ENCODE assay signal across 24 cellular contexts in the genomic region with DNA sequence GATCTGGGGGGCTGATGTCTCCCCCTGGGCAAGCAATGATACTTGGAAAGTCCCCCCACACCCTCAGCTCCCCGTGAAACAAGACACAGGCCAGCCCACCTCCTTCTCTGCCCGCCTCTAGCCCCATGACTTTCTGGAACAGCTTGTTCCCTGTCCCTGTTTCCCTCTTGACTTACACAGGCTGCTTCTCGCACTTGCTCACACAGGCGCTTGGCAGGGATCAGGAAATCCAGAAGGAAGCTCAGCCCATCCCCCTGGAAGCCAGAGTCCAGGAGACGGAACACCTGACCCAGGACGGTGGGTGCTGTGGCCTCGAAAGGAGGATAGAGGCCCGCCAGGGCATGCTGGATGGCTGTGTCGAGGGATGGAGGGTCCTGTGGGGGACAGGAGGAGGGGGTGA. TPM values are rescaled to one million over a fixed set of nuclear protein-coding genes. Genes with fewer than 3 reads are reported as not detected.
DNase-seq lines count a peak whose midpoint lies in the region; ATAC-seq, FAIRE-seq and TF ChIP-seq lines count a peak whose summit lies in the region.
"Had no signal": no experiment of that assay in that cellular context is flagged by ENCODE, and none has a peak within 500 bp of the region (broad histone marks: within the 10 kb centered on the region; RNA-seq: fewer than 3 reads in every experiment).

No MANE protein-coding gene starts in this region.

- FAIRE-seq in HTR-8/SVneo (lab: Jason Lieb, UNC): no peak
- FAIRE-seq: A549, endometrium had no signal

- ATAC-seq in esophagus mucosa: peak; percentile 14
- no peak for ATAC-seq in HG02938 (IDR thresholded peaks at IDR 0.05; ENCODE audit: unreplicated experiment)
- ATAC-seq: A549; activated T-cell treated with anti-CD3 and anti-CD28 coated beads, Interleukin-2, amount 50 U/mL, for 4 hours; HCT116 had no signal

- H3K27ac ChIP-seq in HL-60 (replicated peaks) (peak overlapping the region; percentile 61), layer of hippocampus (ENCODE audit: low read depth, low read length) (peak overlapping the region; percentile 48), rectal smooth muscle tissue (ENCODE audit: low read depth, low read length) (peak overlapping the region; percentile 79)
- H3K27ac ChIP-seq: A549; BLaER1 treated with 17β-estradiol and CSF1 and Interleukin-3, amounts not matched to agents 10 nM and 100 nM had no signal

- H3K9ac ChIP-seq in rectal smooth muscle tissue (ENCODE audit: low read length): no peak overlapping the region
- H3K9ac ChIP-seq: BLaER1 treated with 17β-estradiol and CSF1 and Interleukin-3, amounts not matched to agents 10 nM and 100 nM had no signal

- H3K4me3 ChIP-seq in HL-60 (replicated peaks; ENCODE audit: insufficient read depth, low read length) (no peak overlapping the region), rectal smooth muscle tissue (ENCODE audit: low read length) (no peak overlapping the region)
- H3K4me3 ChIP-seq: A549; BLaER1 treated with 17β-estradiol and CSF1 and Interleukin-3, amounts not matched to agents 10 nM and 100 nM had no signal

- H3K27me3 ChIP-seq in HL-60 (ENCODE audit: insufficient read depth, poor library complexity, severe bottlenecking): no peaks in the 10 kb centered on the region
- no peaks in the 10 kb centered on the region for H3K27me3 ChIP-seq in layer of hippocampus (ENCODE audit: control insufficient read depth, insufficient read depth, low read length)
- H3K27me3 ChIP-seq in rectal smooth muscle tissue (ENCODE audit: control insufficient read depth, insufficient read depth, low read length): no peaks in the 10 kb centered on the region
- H3K27me3 ChIP-seq: BLaER1 treated with 17β-estradiol and CSF1 and Interleukin-3, amounts not matched to agents 10 nM and 100 nM had no signal

- H3K36me3 ChIP-seq in rectal smooth muscle tissue (ENCODE audit: control insufficient read depth, insufficient read depth, low read length): peaks cover 5% of the 10 kb centered on the region
- H3K36me3 ChIP-seq: BLaER1 treated with 17β-estradiol and CSF1 and Interleukin-3, amounts not matched to agents 10 nM and 100 nM had no signal

- peaks cover 8% of the 10 kb centered on the region for H3K4me1 ChIP-seq in rectal smooth muscle tissue (ENCODE audit: control insufficient read depth, insufficient read depth, low read length)
- H3K4me1 ChIP-seq: A549; BLaER1 treated with 17β-estradiol and CSF1 and Interleukin-3, amounts not matched to agents 10 nM and 100 nM had no signal

- TF ChIP-seq CTCF in HL-60 (IDR thresholded peaks at IDR 0.05; ENCODE audit: insufficient read depth, low read length): no peak

- no peak for DNase-seq in HL-60 (ENCODE audit: low read depth in 1 of 2, low spot score in 1 of 2)
- DNase-seq in NCI-H128 (lab: John Stamatoyannopoulos, UW; ENCODE audit: unreplicated experiment): no peak
- DNase-seq in SHP77 treated with DMSO at 0.1 percent for 48 hours (lab: John Stamatoyannopoulos, UW): no peak
- DNase-seq in HTR-8/SVneo (ENCODE audit: insufficient read length, low spot score): no peak
- DNase-seq: activated CD4-positive, CD25-positive, alpha-beta regulatory T cell treated with anti-CD3 and anti-CD28 coated beads, Interleukin-2, amount 50 U/mL, for 72 hours; activated naive CD4-positive, alpha-beta T cell treated with anti-CD3 and anti-CD28 coated beads, Interleukin-2, amount 50 U/mL, for 16 hours; activated T-cell treated with anti-CD3 and anti-CD28 coated beads, Interleukin-2, amount 50 U/mL, for 4 hours; Calu3; cortex of kidney; Kasumi-1; NCI-H1092 treated with DMSO at 0.1 percent for 48 hours; NCI-H2107; NCI-H526; retina; SW 1271 had no signal

RNA-seq across cellular contexts. Expression of a gene that starts 14.8 kb away (rescaled TPM):
- total RNA-seq in esophagus mucosa: 0.32 TPM
- total RNA-seq: activated T-cell treated with anti-CD3 and anti-CD28 coated beads, Interleukin-2, amount 50 U/mL, for 4 hours; Calu3 had no signal

RNA-seq across cellular contexts. Expression of a gene that starts 58.2 kb away (rescaled TPM):
- total RNA-seq in esophagus mucosa: not detected
- total RNA-seq: activated T-cell treated with anti-CD3 and anti-CD28 coated beads, Interleukin-2, amount 50 U/mL, for 4 hours; Calu3; fibroblast of villous mesenchyme had no signal
